In genomic region chr4:87188932-87189331, GRCh38 we compare ENCODE assay signal across 28 cellular contexts. TPM values are rescaled to one million over a fixed set of nuclear protein-coding genes. Genes with fewer than 3 reads are reported as not detected.
DNase-seq lines count a peak whose midpoint lies in the region; ATAC-seq, FAIRE-seq and TF ChIP-seq lines count a peak whose summit lies in the region.
"Had no signal": no experiment of that assay in that cellular context is flagged by ENCODE, and none has a peak within 500 bp of the region (broad histone marks: within the 10 kb centered on the region; RNA-seq: fewer than 3 reads in every experiment).

No MANE protein-coding gene starts in this region.

- no peaks in the 10 kb centered on the region for H3K9me3 Mint-ChIP-seq in activated naive CD8-positive, alpha-beta T cell treated with anti-CD3 and anti-CD28 coated beads, Interleukin-2, amount 50 U/mL, for 24 hours
- H3K9me3 Mint-ChIP-seq: activated CD4-positive, alpha-beta memory T cell treated with anti-CD3 and anti-CD28 coated beads, Interleukin-2, amount 10 ng/mL, durations not matched to agents 7 days and 5 days; activated naive CD4-positive, alpha-beta T cell treated with anti-CD3 and anti-CD28 coated beads, Interleukin-2, amount 10 ng/mL, durations not matched to agents 7 days and 5 days; stimulated activated naive CD8-positive, alpha-beta T cell treated with anti-CD3 and anti-CD28 coated beads, Interleukin-15, amount 100 ng/mL, for 72 hours had no signal

- H3K4me1 Mint-ChIP-seq in activated naive CD8-positive, alpha-beta T cell treated with anti-CD3 and anti-CD28 coated beads, Interleukin-2, amount 50 U/mL, for 24 hours, result no peaks in the 10 kb centered on the region
- H3K4me1 Mint-ChIP-seq: activated naive CD4-positive, alpha-beta T cell treated with anti-CD3 and anti-CD28 coated beads, Interleukin-2, amount 10 ng/mL, durations not matched to agents 7 days and 5 days; stimulated activated naive CD8-positive, alpha-beta T cell treated with anti-CD3 and anti-CD28 coated beads, Interleukin-15, amount 100 ng/mL, for 72 hours had no signal

- H3K27me3 Mint-ChIP-seq in activated naive CD8-positive, alpha-beta T cell treated with anti-CD3 and anti-CD28 coated beads, Interleukin-2, amount 50 U/mL, for 24 hours, result no peaks in the 10 kb centered on the region
- H3K27me3 Mint-ChIP-seq: activated CD4-positive, alpha-beta memory T cell treated with anti-CD3 and anti-CD28 coated beads, Interleukin-2, amount 10 ng/mL, durations not matched to agents 7 days and 5 days; activated naive CD4-positive, alpha-beta T cell treated with anti-CD3 and anti-CD28 coated beads, Interleukin-2, amount 10 ng/mL, durations not matched to agents 7 days and 5 days; stimulated activated naive CD8-positive, alpha-beta T cell treated with anti-CD3 and anti-CD28 coated beads, Interleukin-15, amount 100 ng/mL, for 72 hours had no signal

- no peak overlapping the region for H3K27ac Mint-ChIP-seq in activated naive CD8-positive, alpha-beta T cell treated with anti-CD3 and anti-CD28 coated beads, Interleukin-2, amount 50 U/mL, for 24 hours
- H3K27ac Mint-ChIP-seq: activated CD4-positive, alpha-beta memory T cell treated with anti-CD3 and anti-CD28 coated beads, Interleukin-2, amount 10 ng/mL, durations not matched to agents 7 days and 5 days; activated naive CD4-positive, alpha-beta T cell treated with anti-CD3 and anti-CD28 coated beads, Interleukin-2, amount 10 ng/mL, durations not matched to agents 7 days and 5 days; stimulated activated naive CD8-positive, alpha-beta T cell treated with anti-CD3 and anti-CD28 coated beads, Interleukin-15, amount 100 ng/mL, for 72 hours had no signal

- peak overlapping the region; percentile 62 to 74 (median 68) for H3K27ac ChIP-seq in gastrocnemius medialis
- H3K27ac ChIP-seq: body of pancreas, ovary, thoracic aorta had no signal

- in situ Hi-C loops in gastrocnemius medialis (cut with MboI; ENCODE audit: low sequenced_read_pairs in 4 of 4), result no loop called here

- FAIRE-seq in bronchial epithelial cell (lab: Jason Lieb, UNC), result no peak
- FAIRE-seq: GM12892 had no signal

- ATAC-seq in gastrocnemius medialis, result peak; percentile 85 to 97
- ATAC-seq in activated naive CD8-positive, alpha-beta T cell treated with anti-CD3 and anti-CD28 coated beads, Interleukin-2, amount 50 U/mL, for 24 hours, result no peak
- ATAC-seq: body of pancreas; left colon; stimulated activated naive CD8-positive, alpha-beta T cell treated with anti-CD3 and anti-CD28 coated beads, Interleukin-15, amount 100 ng/mL, for 72 hours had no signal

- no peak overlapping the region for H3K4me3 ChIP-seq in bronchial epithelial cell (ENCODE audit: low read depth, low read length)
- peak overlapping the region; percentile 1 to 35 (median 31) for H3K4me3 ChIP-seq in gastrocnemius medialis
- H3K4me3 ChIP-seq: body of pancreas, ovary, thoracic aorta had no signal

- intact Hi-C loops in gastrocnemius medialis (cut with DNase I; ENCODE audit: low total_unique reads), result no loop called here
- intact Hi-C loops in cardiac septum (cut with DNase I), result no loop called here

- H3K4me3 Mint-ChIP-seq in activated naive CD8-positive, alpha-beta T cell treated with anti-CD3 and anti-CD28 coated beads, Interleukin-2, amount 50 U/mL, for 24 hours, result no peak overlapping the region
- H3K4me3 Mint-ChIP-seq: activated CD4-positive, alpha-beta memory T cell treated with anti-CD3 and anti-CD28 coated beads, Interleukin-2, amount 10 ng/mL, durations not matched to agents 7 days and 5 days; activated naive CD4-positive, alpha-beta T cell treated with anti-CD3 and anti-CD28 coated beads, Interleukin-2, amount 10 ng/mL, durations not matched to agents 7 days and 5 days; stimulated activated naive CD8-positive, alpha-beta T cell treated with anti-CD3 and anti-CD28 coated beads, Interleukin-15, amount 100 ng/mL, for 72 hours had no signal

- peak; percentile 29 for DNase-seq in HT1080 (ENCODE audit: low read depth)
- peak; percentile 9 for DNase-seq in NCI-H69 (lab: John Stamatoyannopoulos, UW)
- DNase-seq in bronchial epithelial cell (ENCODE audit: low read depth), result peak; percentile 13
- DNase-seq in gastrocnemius medialis, result peak; percentile 22 to 27
- no peak for DNase-seq in activated naive CD8-positive, alpha-beta T cell treated with anti-CD3 and anti-CD28 coated beads, Interleukin-2, amount 50 U/mL, for 24 hours
- DNase-seq in germinal center (ENCODE audit: low spot score), result no peak
- no peak for DNase-seq in activated CD4-positive, CD25-positive, alpha-beta regulatory T cell treated with anti-CD3 and anti-CD28 coated beads, Interleukin-2, amount 50 U/mL, for 72 hours
- DNase-seq in cardiac septum (ENCODE audit: low spot score), result no peak
- DNase-seq: activated CD4-positive, alpha-beta memory T cell treated with anti-CD3 and anti-CD28 coated beads, Interleukin-2, amount 10 ng/mL, durations not matched to agents 7 days and 5 days; activated CD4-positive, alpha-beta T cell treated with anti-CD3 and anti-CD28 coated beads for 1 hour; activated naive CD4-positive, alpha-beta T cell treated with anti-CD3 and anti-CD28 coated beads, Interleukin-2, amount 10 ng/mL, durations not matched to agents 7 days and 5 days; body of pancreas; C1 segment of cervical spinal cord; DMS153; H7; left colon; mesenchymal stem cell; NCI-H1417 treated with DMSO at 0.1 percent for 48 hours; NCI-H2081 treated with DMSO at 0.1 percent for 48 hours; NCI-H226; NCI-H526 treated with DMSO at 0.1 percent for 48 hours; ovary; stimulated activated CD4-positive, alpha-beta T cell treated with anti-CD3 and anti-CD28 coated beads, Interleukin-12 subunit alpha, Interleukin-12 subunit beta, amount 100 ng/mL, for 4 hours; stimulated activated CD4-positive, alpha-beta T cell treated with anti-CD3 and anti-CD28 coated beads, Interleukin-2, amount 100 ng/mL, for 48 hours; stimulated activated naive CD8-positive, alpha-beta T cell treated with anti-CD3 and anti-CD28 coated beads, Interleukin-15, amount 100 ng/mL, for 72 hours; T-helper 2 cell had no signal

- no peak for TF ChIP-seq CTCF in bronchial epithelial cell (IDR thresholded peaks at IDR 0.05; ENCODE audit: insufficient read depth, low read length, severe bottlenecking)
- no peak for TF ChIP-seq CTCF in gastrocnemius medialis (IDR thresholded peaks at IDR 0.05 in 4 of 5, conservative IDR thresholded peaks at IDR 0.05 in 1 of 5)

- peaks cover 14 to 25% of the 10 kb centered on the region in 2 donors for H3K4me1 ChIP-seq in gastrocnemius medialis

- no peaks in the 10 kb centered on the region for H3K27me3 ChIP-seq in bronchial epithelial cell (ENCODE audit: control insufficient read depth, insufficient read depth, low read length)
- no peaks in the 10 kb centered on the region for H3K27me3 ChIP-seq in gastrocnemius medialis
- H3K27me3 ChIP-seq: body of pancreas, ovary had no signal

- no peak for TF ChIP-seq POLR2A in gastrocnemius medialis (IDR thresholded peaks at IDR 0.05)

- no peaks in the 10 kb centered on the region for H3K9me3 ChIP-seq in gastrocnemius medialis
- H3K9me3 ChIP-seq: body of pancreas, ovary, thoracic aorta had no signal

- peaks cover 5% of the 10 kb centered on the region for H3K36me3 Mint-ChIP-seq in activated naive CD8-positive, alpha-beta T cell treated with anti-CD3 and anti-CD28 coated beads, Interleukin-2, amount 50 U/mL, for 24 hours (ENCODE audit: low read depth)
- H3K36me3 Mint-ChIP-seq: activated naive CD4-positive, alpha-beta T cell treated with anti-CD3 and anti-CD28 coated beads, Interleukin-2, amount 10 ng/mL, durations not matched to agents 7 days and 5 days had no signal

- H3K36me3 ChIP-seq in bronchial epithelial cell (ENCODE audit: control insufficient read depth, insufficient read depth, low read length) (no peaks in the 10 kb centered on the region), gastrocnemius medialis (no peaks in the 10 kb centered on the region)
- H3K36me3 ChIP-seq: ovary, thoracic aorta had no signal

RNA-seq across cellular contexts. Expression of gene KLHL8, which starts 31.5 kb away (rescaled TPM):
- 7.8 and 13.1 TPM in 2 replicates for total RNA-seq in HT1080 (2014; rRNA removed; shearing (Covaris generic))
- polyA plus RNA-seq in HT1080 (2015; cell fraction: cytosol; rRNA removed), result 10.2 and 13.0 TPM in 2 replicates
- 8.4 and 9.0 TPM in 2 replicates for polyA plus RNA-seq in HT1080 (2015; cell fraction: nucleus; rRNA removed)
- total RNA-seq in bronchial epithelial cell (12.9 and 20.5 TPM in 2 replicates), gastrocnemius medialis (10 to 100 TPM; 15.5 to 19.4 (median 18.6) TPM), cardiac septum (11.2 TPM)

Comparison
In these comparisons a context has a peak if more than half of its experiments do, and no peak if none do; other contexts are left out.
1. DNase-seq: peak in HT1080 (single experiment), NCI-H69 (single experiment), bronchial epithelial cell (single experiment) and gastrocnemius medialis (2 of 2); none in activated naive CD8-positive, alpha-beta T cell treated with anti-CD3 and anti-CD28 coated beads, Interleukin-2, amount 50 U/mL, for 24 hours (single experiment), germinal center (single experiment), activated CD4-positive, CD25-positive, alpha-beta regulatory T cell treated with anti-CD3 and anti-CD28 coated beads, Interleukin-2, amount 50 U/mL, for 72 hours (single experiment) and cardiac septum (single experiment).